In genomic region chr1:184020855-184021254, GRCh38 we compare ENCODE assay signal across 19 cellular contexts.
"Had no signal": no experiment of that assay in that cellular context is flagged by ENCODE, and none has a peak within 500 bp of the region (broad histone marks: within the 10 kb centered on the region; RNA-seq: fewer than 3 reads in every experiment).

No MANE protein-coding gene starts in this region.

- H3K36me3 ChIP-seq: ascending aorta, breast epithelium, pancreas, vagina had no signal

- H3K9me3 ChIP-seq: ascending aorta, breast epithelium, pancreas, vagina had no signal

- FAIRE-seq: pancreas had no signal

- ATAC-seq: left lobe of liver, pancreas had no signal

- H3K4me1 ChIP-seq: ascending aorta, breast epithelium had no signal

- H3K4me3 ChIP-seq: ascending aorta, breast epithelium, pancreas, vagina had no signal

- H3K27me3 ChIP-seq: ascending aorta, breast epithelium, pancreas, vagina had no signal

- H3K27ac ChIP-seq: ascending aorta, breast epithelium, pancreas, vagina had no signal

- DNase-seq: activated CD4-positive, alpha-beta T cell treated with anti-CD3 and anti-CD28 coated beads, Interleukin-2, amount 50 U/mL, for 1 hour; activated CD8-positive, alpha-beta memory T cell treated with anti-CD3 and anti-CD28 coated beads, Interleukin-2, amount 50 U/mL, for 4 hours; activated effector memory CD4-positive, alpha-beta T cell treated with Interleukin-2 at 50 U/mL for 16 hours; activated naive CD4-positive, alpha-beta T cell treated with anti-CD3 and anti-CD28 coated beads, Interleukin-2, amount 50 U/mL, for 16 hours; activated T-cell treated with anti-CD3 and anti-CD28 coated beads, Interleukin-2, amount 50 U/mL, for 48 hours; foreskin fibroblast; islet precursor cell; mammary epithelial cell; naive B cell; pancreas; stimulated activated CD4-positive, alpha-beta T cell treated with anti-CD3 and anti-CD28 coated beads, Interleukin-12 subunit alpha, Interleukin-12 subunit beta, amount 100 ng/mL, for 4 hours; stimulated activated CD4-positive, alpha-beta T cell treated with anti-CD3 and anti-CD28 coated beads, Interleukin-2, amount 100 ng/mL, for 24 hours; stimulated activated naive CD4-positive, alpha-beta T cell treated with Interleukin-2 at 50 U/mL for 16 hours; T1000; trophoblast cell had no signal
